In genomic region chr6:48736486-48737206, GRCh38 we compare ENCODE assay signal across 18 cellular contexts.
DNase-seq lines count a peak whose midpoint lies in the region; ATAC-seq and TF ChIP-seq lines count a peak whose summit lies in the region.
"Had no signal": no experiment of that assay in that cellular context is flagged by ENCODE, and none has a peak within 500 bp of the region (broad histone marks: within the 10 kb centered on the region; RNA-seq: fewer than 3 reads in every experiment).

No MANE protein-coding gene starts in this region.

- TF ChIP-seq POLR2A in transverse colon (IDR thresholded peaks at IDR 0.05), result no peak

- H3K23ac ChIP-seq in mesenchymal stem cell (ENCODE audit: low read length in 2 of 2) (no peak overlapping the region), trophoblast cell (ENCODE audit: low read length) (no peak overlapping the region)

- H4K12ac ChIP-seq in trophoblast cell (ENCODE audit: low read depth, low read length), result no peak overlapping the region

- no peak overlapping the region for H2AK5ac ChIP-seq in mesenchymal stem cell (ENCODE audit: low read length, severe bottlenecking)
- H2AK5ac ChIP-seq in trophoblast cell (ENCODE audit: low read length), result no peak overlapping the region

- H3K36me3 ChIP-seq in mesenchymal stem cell (ENCODE audit: control insufficient read depth in 1 of 2, insufficient read depth in 2 of 2, low read depth in 1 of 2, low read length in 2 of 2) (no peaks in the 10 kb centered on the region), trophoblast cell (ENCODE audit: control insufficient read depth in 1 of 2, insufficient read depth in 2 of 2, low read length in 2 of 2) (no peaks in the 10 kb centered on the region), transverse colon (no peaks in the 10 kb centered on the region)
- H3K36me3 ChIP-seq: BLaER1 treated with 17β-estradiol and CSF1 and Interleukin-3, amounts not matched to agents 10 nM and 100 nM; tibial nerve had no signal

- H3K79me2 ChIP-seq in trophoblast cell (ENCODE audit: control insufficient read depth, insufficient read depth, low read length, poor library complexity), result no peaks in the 10 kb centered on the region

- in situ Hi-C loops in transverse colon (cut with MboI; ENCODE audit: low pct_ligation_motif_present in 1 of 4, low pct_unique_long_range_greater_than_20kb in 1 of 4, low sequenced_read_pairs in 3 of 4), result no loop called here

- WGBS in mesenchymal stem cell, result no CpG with 5 or more reads among the region's 2 CpGs
- no CpG with 5 or more reads among the region's 2 CpGs for WGBS in trophoblast cell (ENCODE audit: extremely low coverage, insufficient coverage, insufficient read length)
- WGBS in transverse colon (ENCODE audit: low coverage in 1 of 2), 2 donors, result 53 to 70% methylated on average over 2 of the region's 2 CpGs

- no peak for TF ChIP-seq CTCF in transverse colon (IDR thresholded peaks at IDR 0.05)

- no peaks in the 10 kb centered on the region for H3K27me3 ChIP-seq in mesenchymal stem cell (ENCODE audit: control insufficient read depth in 1 of 2, insufficient read depth in 1 of 2, low read length in 2 of 2)
- no peaks in the 10 kb centered on the region for H3K27me3 ChIP-seq in trophoblast cell (ENCODE audit: insufficient read depth, low read length)
- H3K27me3 ChIP-seq in transverse colon, result no peaks in the 10 kb centered on the region
- H3K27me3 ChIP-seq: BLaER1 treated with 17β-estradiol and CSF1 and Interleukin-3, amounts not matched to agents 10 nM and 100 nM; tibial nerve had no signal

- H3K4ac ChIP-seq in mesenchymal stem cell (ENCODE audit: low read depth in 1 of 2, low read length in 2 of 2) (no peak overlapping the region), trophoblast cell (ENCODE audit: low read depth, low read length) (no peak overlapping the region)

- intact Hi-C loops in transverse colon (cut with DNase I; ENCODE audit: low total_unique reads), result no loop called here

- no peak overlapping the region for H3K27ac ChIP-seq in mesenchymal stem cell (ENCODE audit: low read length, poor library complexity, severe bottlenecking)
- no peak overlapping the region for H3K27ac ChIP-seq in trophoblast cell (ENCODE audit: low read depth, low read length)
- no peak overlapping the region for H3K27ac ChIP-seq in transverse colon
- H3K27ac ChIP-seq: BLaER1 treated with 17β-estradiol and CSF1 and Interleukin-3, amounts not matched to agents 10 nM and 100 nM; psoas muscle; RWPE1; tibial nerve had no signal

- H2BK15ac ChIP-seq in mesenchymal stem cell (ENCODE audit: low read depth, poor library complexity, severe bottlenecking), result no peak overlapping the region

- H3K14ac ChIP-seq in mesenchymal stem cell (ENCODE audit: low read length in 2 of 2) (no peak overlapping the region), trophoblast cell (ENCODE audit: low read length) (no peak overlapping the region)

- H2BK120ac ChIP-seq in mesenchymal stem cell (ENCODE audit: low read depth, low read length), result no peak overlapping the region
- H2BK120ac ChIP-seq in trophoblast cell (ENCODE audit: insufficient read depth, low read length, poor library complexity), result no peak overlapping the region

- H3K4me3 ChIP-seq in mesenchymal stem cell (ENCODE audit: insufficient read depth in 1 of 2, low read depth in 1 of 2, low read length in 2 of 2) (no peak overlapping the region), trophoblast cell (ENCODE audit: low read depth, low read length) (no peak overlapping the region), transverse colon (no peak overlapping the region)
- H3K4me3 ChIP-seq: BLaER1 treated with 17β-estradiol and CSF1 and Interleukin-3, amounts not matched to agents 10 nM and 100 nM; psoas muscle; tibial nerve had no signal

- no peak for TF ChIP-seq EP300 in transverse colon (IDR thresholded peaks at IDR 0.05; ENCODE audit: low read depth)

- no peak overlapping the region for H4K91ac ChIP-seq in mesenchymal stem cell (ENCODE audit: low read length)
- no peak overlapping the region for H4K91ac ChIP-seq in trophoblast cell (ENCODE audit: low read depth, low read length)

- H3K9ac ChIP-seq in mesenchymal stem cell (ENCODE audit: low read length), result peak overlapping the region; percentile 75
- H3K9ac ChIP-seq in trophoblast cell (ENCODE audit: low read length), result no peak overlapping the region
- H3K9ac ChIP-seq: BLaER1 treated with 17β-estradiol and CSF1 and Interleukin-3, amounts not matched to agents 10 nM and 100 nM had no signal

- DNase-seq in AG20443 (ENCODE audit: low spot score), result peak; percentile 55
- DNase-seq in LHCN-M2 (ENCODE audit: low read depth), result peak; percentile 63
- peak; percentile 91 for DNase-seq in dedifferentiated amniotic fluid mesenchymal stem cell (ENCODE audit: extremely low spot score)
- DNase-seq in mesenchymal stem cell, result peak; percentile 7
- no peak for DNase-seq in stimulated activated CD8-positive, alpha-beta memory T cell treated with anti-CD3 and anti-CD28 coated beads, Interleukin-4, amount 100 ng/mL, for 48 hours
- DNase-seq in trophoblast cell, result no peak
- DNase-seq in transverse colon, result no peak
- DNase-seq: activated CD4-positive, alpha-beta T cell treated with anti-CD3 and anti-CD28 coated beads for 4 hours; activated T-cell treated with anti-CD3 and anti-CD28 coated beads, Interleukin-2, amount 50 U/mL, for 24 hours; amygdala; NCI-H1417 treated with DMSO at 0.1 percent for 48 hours; NCI-H510A treated with DMSO at 0.1 percent for 48 hours; psoas muscle; T-helper 2 cell had no signal

- H3K4me1 ChIP-seq in mesenchymal stem cell (ENCODE audit: control insufficient read depth, insufficient read depth, low read depth, low read length) (no peaks in the 10 kb centered on the region), trophoblast cell (ENCODE audit: control insufficient read depth in 1 of 2, insufficient read depth in 2 of 2, low read length in 2 of 2) (no peaks in the 10 kb centered on the region), transverse colon (no peaks in the 10 kb centered on the region)
- H3K4me1 ChIP-seq: psoas muscle, tibial nerve had no signal

- H2AFZ ChIP-seq in mesenchymal stem cell (ENCODE audit: low read depth, low read length) (no peak overlapping the region), trophoblast cell (ENCODE audit: insufficient read depth, low read length, poor library complexity) (no peak overlapping the region)

- H3K79me1 ChIP-seq in mesenchymal stem cell (replicated peaks; ENCODE audit: low read length, poor library complexity, severe bottlenecking) (no peaks in the 10 kb centered on the region), trophoblast cell (ENCODE audit: low read length) (no peaks in the 10 kb centered on the region)

- no peak overlapping the region for H3K18ac ChIP-seq in mesenchymal stem cell (ENCODE audit: low read depth in 1 of 2, low read length in 2 of 2)
- H3K18ac ChIP-seq in trophoblast cell (ENCODE audit: low read length), result no peak overlapping the region

- H4K8ac ChIP-seq in mesenchymal stem cell (ENCODE audit: low read length) (no peak overlapping the region), trophoblast cell (ENCODE audit: low read depth, low read length) (no peak overlapping the region)

- ATAC-seq in HG03095 (IDR thresholded peaks at IDR 0.05; ENCODE audit: unreplicated experiment), result no peak
- ATAC-seq: psoas muscle had no signal

- H3K4me2 ChIP-seq in mesenchymal stem cell (ENCODE audit: low read length, poor library complexity, severe bottlenecking) (no peak overlapping the region), trophoblast cell (ENCODE audit: low read length) (no peak overlapping the region)
- H3K4me2 ChIP-seq: BLaER1 treated with 17β-estradiol and CSF1 and Interleukin-3, amounts not matched to agents 10 nM and 100 nM had no signal

- H3K9me3 ChIP-seq in mesenchymal stem cell (ENCODE audit: control insufficient read depth, low read length) (peaks cover 2% of the 10 kb centered on the region), trophoblast cell (ENCODE audit: insufficient read depth, low read depth, low read length) (no peaks in the 10 kb centered on the region), transverse colon (no peaks in the 10 kb centered on the region)
- H3K9me3 ChIP-seq: psoas muscle, tibial nerve had no signal

- H2BK5ac ChIP-seq in mesenchymal stem cell (ENCODE audit: low read depth, low read length, poor library complexity, severe bottlenecking), result no peak overlapping the region
- no peak overlapping the region for H2BK5ac ChIP-seq in trophoblast cell (ENCODE audit: low read depth, low read length, poor library complexity)

- H2BK12ac ChIP-seq in mesenchymal stem cell (ENCODE audit: low read length in 2 of 2), result no peak overlapping the region
- H2BK12ac ChIP-seq in trophoblast cell (ENCODE audit: low read length), result no peak overlapping the region

Comparison
In these comparisons a context has a peak if more than half of its experiments do, and no peak if none do; other contexts are left out.
1. DNase-seq: peak in AG20443 (single experiment), LHCN-M2 (single experiment), dedifferentiated amniotic fluid mesenchymal stem cell (single experiment) and mesenchymal stem cell (single experiment); none in stimulated activated CD8-positive, alpha-beta memory T cell treated with anti-CD3 and anti-CD28 coated beads, Interleukin-4, amount 100 ng/mL, for 48 hours (single experiment), trophoblast cell (0 of 2) and transverse colon (single experiment).